ENCODE assay signal across 1 cellular context in genomic region chr17:5299383-5299782, GRCh38.
A peak's percentile ranks its signal among the peaks of the same experiment; 100 is the strongest.
TF ChIP-seq lines count a peak whose summit lies in the region.

No MANE protein-coding gene starts in this region.

TF ChIP-seq in GM12878, 131 proteins besides CTCF, POLR2A, EP300 and RAD21:
- TF ChIP-seq FOXK2 (IDR thresholded peaks at IDR 0.05) = no peak
- peak; percentile 96 for TF ChIP-seq MTA2 (IDR thresholded peaks at IDR 0.05; ENCODE audit: low read depth)
- TF ChIP-seq BCL11A (IDR thresholded peaks at IDR 0.05; ENCODE audit: low read depth, low read length) = peak; percentile 90
- peak; percentile 79; the same call in 1 of the 2 replicates for TF ChIP-seq NBN (IDR thresholded peaks at IDR 0.05)
- no peak for TF ChIP-seq RBBP5 (conservative IDR thresholded peaks at IDR 0.05)
- TF ChIP-seq HSF1 (IDR thresholded peaks at IDR 0.05; ENCODE audit: low read depth, low read length) = no peak
- TF ChIP-seq IKZF2 (IDR thresholded peaks at IDR 0.05) = peak; percentile 50 to 65; a peak in 2 of 4 replicates
- TF ChIP-seq RUNX3 (IDR thresholded peaks at IDR 0.05; ENCODE audit: low read length) = peak; percentile 27; the same call in 1 of the 2 replicates
- TF ChIP-seq, protein P1, sequence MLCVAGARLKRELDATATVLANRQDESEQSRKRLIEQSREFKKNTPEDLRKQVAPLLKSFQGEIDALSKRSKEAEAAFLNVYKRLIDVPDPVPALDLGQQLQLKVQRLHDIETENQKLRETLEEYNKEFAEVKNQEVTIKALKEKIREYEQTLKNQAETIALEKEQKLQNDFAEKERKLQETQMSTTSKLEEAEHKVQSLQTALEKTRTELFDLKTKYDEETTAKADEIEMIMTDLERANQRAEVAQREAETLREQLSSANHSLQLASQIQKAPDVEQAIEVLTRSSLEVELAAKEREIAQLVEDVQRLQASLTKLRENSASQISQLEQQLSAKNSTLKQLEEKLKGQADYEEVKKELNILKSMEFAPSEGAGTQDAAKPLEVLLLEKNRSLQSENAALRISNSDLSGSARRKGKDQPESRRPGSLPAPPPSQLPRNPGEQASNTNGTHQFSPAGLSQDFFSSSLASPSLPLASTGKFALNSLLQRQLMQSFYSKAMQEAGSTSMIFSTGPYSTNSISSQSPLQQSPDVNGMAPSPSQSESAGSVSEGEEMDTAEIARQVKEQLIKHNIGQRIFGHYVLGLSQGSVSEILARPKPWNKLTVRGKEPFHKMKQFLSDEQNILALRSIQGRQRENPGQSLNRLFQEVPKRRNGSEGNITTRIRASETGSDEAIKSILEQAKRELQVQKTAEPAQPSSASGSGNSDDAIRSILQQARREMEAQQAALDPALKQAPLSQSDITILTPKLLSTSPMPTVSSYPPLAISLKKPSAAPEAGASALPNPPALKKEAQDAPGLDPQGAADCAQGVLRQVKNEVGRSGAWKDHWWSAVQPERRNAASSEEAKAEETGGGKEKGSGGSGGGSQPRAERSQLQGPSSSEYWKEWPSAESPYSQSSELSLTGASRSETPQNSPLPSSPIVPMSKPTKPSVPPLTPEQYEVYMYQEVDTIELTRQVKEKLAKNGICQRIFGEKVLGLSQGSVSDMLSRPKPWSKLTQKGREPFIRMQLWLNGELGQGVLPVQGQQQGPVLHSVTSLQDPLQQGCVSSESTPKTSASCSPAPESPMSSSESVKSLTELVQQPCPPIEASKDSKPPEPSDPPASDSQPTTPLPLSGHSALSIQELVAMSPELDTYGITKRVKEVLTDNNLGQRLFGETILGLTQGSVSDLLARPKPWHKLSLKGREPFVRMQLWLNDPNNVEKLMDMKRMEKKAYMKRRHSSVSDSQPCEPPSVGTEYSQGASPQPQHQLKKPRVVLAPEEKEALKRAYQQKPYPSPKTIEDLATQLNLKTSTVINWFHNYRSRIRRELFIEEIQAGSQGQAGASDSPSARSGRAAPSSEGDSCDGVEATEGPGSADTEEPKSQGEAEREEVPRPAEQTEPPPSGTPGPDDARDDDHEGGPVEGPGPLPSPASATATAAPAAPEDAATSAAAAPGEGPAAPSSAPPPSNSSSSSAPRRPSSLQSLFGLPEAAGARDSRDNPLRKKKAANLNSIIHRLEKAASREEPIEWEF (IDR thresholded peaks at IDR 0.05; ENCODE audit: insufficient replicate concordance, low read depth, low read length) = no peak
- TF ChIP-seq SMC3 (IDR thresholded peaks at IDR 0.05; ENCODE audit: borderline replicate concordance, low read length) = no peak
- TF ChIP-seq PKNOX1 (IDR thresholded peaks at IDR 0.05) = 0 out of 2 replicates have a peak, but pooled peaks have one; percentile 31
- peak; percentile 42; the same call in 1 of the 2 replicates for TF ChIP-seq MEF2A (IDR thresholded peaks at IDR 0.05; ENCODE audit: insufficient read depth, low read depth, low read length)
- peak; percentile 50 for TF ChIP-seq RAD51 (IDR thresholded peaks at IDR 0.05)
- peak; percentile 62 to 68; a peak in 3 of 4 replicates for TF ChIP-seq BHLHE40 (IDR thresholded peaks at IDR 0.05; ENCODE audit: borderline replicate concordance in 1 of 2, low read depth in 2 of 2, low read length in 1 of 2)
- TF ChIP-seq PAX5 (IDR thresholded peaks at IDR 0.05; ENCODE audit: borderline replicate concordance, low read depth, low read length) = 0 out of 2 replicates have a peak, but pooled peaks have one; percentile 37
- peak; percentile 95 for TF ChIP-seq MEF2B (IDR thresholded peaks at IDR 0.05; ENCODE audit: partially characterized antibody, poor library complexity, severe bottlenecking)
- TF ChIP-seq BACH1 (IDR thresholded peaks at IDR 0.05; ENCODE audit: borderline replicate concordance) = peak; percentile 65; the same call in 1 of the 2 replicates
- TF ChIP-seq JUNB (IDR thresholded peaks at IDR 0.05) = peak; percentile 51; the same call in 1 of the 2 replicates
- TF ChIP-seq ZNF384 (IDR thresholded peaks at IDR 0.05; ENCODE audit: borderline replicate concordance, low read depth, low read length) = peak; percentile 65; the same call in 1 of the 2 replicates
- TF ChIP-seq SKIL (IDR thresholded peaks at IDR 0.05; ENCODE audit: low read depth, poor library complexity, severe bottlenecking) = peak; percentile 63
- peak; percentile 58 for TF ChIP-seq ZNF24 (IDR thresholded peaks at IDR 0.05)
- no peak for TF ChIP-seq CBX3 (IDR thresholded peaks at IDR 0.05; ENCODE audit: borderline replicate concordance, low read depth)
- TF ChIP-seq IRF4 (IDR thresholded peaks at IDR 0.05; ENCODE audit: low read depth, low read length) = 0 out of 2 replicates have a peak, but pooled peaks have one; percentile 35
- peak; percentile 55 for TF ChIP-seq CREM (IDR thresholded peaks at IDR 0.05; ENCODE audit: low read depth)
- TF ChIP-seq, protein P2, sequence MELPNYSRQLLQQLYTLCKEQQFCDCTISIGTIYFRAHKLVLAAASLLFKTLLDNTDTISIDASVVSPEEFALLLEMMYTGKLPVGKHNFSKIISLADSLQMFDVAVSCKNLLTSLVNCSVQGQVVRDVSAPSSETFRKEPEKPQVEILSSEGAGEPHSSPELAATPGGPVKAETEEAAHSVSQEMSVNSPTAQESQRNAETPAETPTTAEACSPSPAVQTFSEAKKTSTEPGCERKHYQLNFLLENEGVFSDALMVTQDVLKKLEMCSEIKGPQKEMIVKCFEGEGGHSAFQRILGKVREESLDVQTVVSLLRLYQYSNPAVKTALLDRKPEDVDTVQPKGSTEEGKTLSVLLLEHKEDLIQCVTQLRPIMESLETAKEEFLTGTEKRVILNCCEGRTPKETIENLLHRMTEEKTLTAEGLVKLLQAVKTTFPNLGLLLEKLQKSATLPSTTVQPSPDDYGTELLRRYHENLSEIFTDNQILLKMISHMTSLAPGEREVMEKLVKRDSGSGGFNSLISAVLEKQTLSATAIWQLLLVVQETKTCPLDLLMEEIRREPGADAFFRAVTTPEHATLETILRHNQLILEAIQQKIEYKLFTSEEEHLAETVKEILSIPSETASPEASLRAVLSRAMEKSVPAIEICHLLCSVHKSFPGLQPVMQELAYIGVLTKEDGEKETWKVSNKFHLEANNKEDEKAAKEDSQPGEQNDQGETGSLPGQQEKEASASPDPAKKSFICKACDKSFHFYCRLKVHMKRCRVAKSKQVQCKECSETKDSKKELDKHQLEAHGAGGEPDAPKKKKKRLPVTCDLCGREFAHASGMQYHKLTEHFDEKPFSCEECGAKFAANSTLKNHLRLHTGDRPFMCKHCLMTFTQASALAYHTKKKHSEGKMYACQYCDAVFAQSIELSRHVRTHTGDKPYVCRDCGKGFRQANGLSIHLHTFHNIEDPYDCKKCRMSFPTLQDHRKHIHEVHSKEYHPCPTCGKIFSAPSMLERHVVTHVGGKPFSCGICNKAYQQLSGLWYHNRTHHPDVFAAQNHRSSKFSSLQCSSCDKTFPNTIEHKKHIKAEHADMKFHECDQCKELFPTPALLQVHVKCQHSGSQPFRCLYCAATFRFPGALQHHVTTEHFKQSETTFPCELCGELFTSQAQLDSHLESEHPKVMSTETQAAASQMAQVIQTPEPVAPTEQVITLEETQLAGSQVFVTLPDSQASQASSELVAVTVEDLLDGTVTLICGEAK (IDR thresholded peaks at IDR 0.05; ENCODE audit: borderline replicate concordance) = no peak
- 0 out of 2 replicates have a peak, but pooled peaks have one; percentile 26 for TF ChIP-seq BMI1 (IDR thresholded peaks at IDR 0.05; ENCODE audit: borderline replicate concordance)
- TF ChIP-seq CREB1 (IDR thresholded peaks at IDR 0.05; ENCODE audit: low read depth) = peak; percentile 52; the same call in 1 of the 2 replicates
- peak; percentile 88 for TF ChIP-seq ATF7 (IDR thresholded peaks at IDR 0.05; ENCODE audit: low read depth)
- TF ChIP-seq RFX5 (IDR thresholded peaks at IDR 0.05; ENCODE audit: low read depth, low read length) = no peak
- no peak for TF ChIP-seq ZSCAN29 (IDR thresholded peaks at IDR 0.05)
